Comparison of ENCODE assay signal across 8 cellular contexts in the genomic region with DNA sequence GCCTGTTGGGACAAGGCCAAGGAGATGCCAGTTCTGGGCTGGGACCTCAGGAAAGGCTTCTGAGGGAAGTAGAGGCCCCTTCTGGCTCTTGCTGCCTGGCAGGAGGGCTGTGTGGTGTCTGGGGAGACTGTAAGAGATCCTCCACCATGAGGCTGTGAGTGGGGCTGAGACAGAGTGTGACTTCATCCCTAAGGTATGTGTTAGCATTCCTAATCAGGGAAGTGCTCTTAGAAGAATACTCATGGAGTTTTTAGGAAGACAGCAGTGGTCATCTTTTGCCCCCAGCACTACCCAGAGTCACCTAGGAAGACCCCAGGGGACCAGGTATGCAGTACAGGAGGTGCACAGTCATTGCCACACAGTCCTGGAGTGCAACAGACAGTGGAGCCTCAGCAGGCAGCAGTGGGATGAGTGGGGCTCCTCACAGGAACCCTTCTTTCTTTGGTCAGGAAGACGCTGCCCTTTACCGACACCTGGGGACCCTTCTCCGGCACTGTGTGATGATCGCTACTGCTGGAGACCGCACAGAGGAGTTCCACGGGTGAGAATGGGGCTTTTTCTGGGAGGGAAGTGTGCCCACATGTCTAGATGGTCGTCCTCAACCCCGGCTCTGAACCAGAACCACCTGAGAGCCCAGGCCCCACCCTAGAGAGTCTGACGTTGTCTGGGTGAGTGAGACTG. TPM values are rescaled to one million over a fixed set of nuclear protein-coding genes. Genes with fewer than 3 reads are reported as not detected.
DNase-seq lines count a peak whose midpoint lies in the region; ATAC-seq and TF ChIP-seq lines count a peak whose summit lies in the region.

No MANE protein-coding gene starts in this region.

- H3K36me3 ChIP-seq in RWPE2 (ENCODE audit: low read depth): peaks cover 60% of the 10 kb centered on the region

- H3K27me3 ChIP-seq in RWPE2 (ENCODE audit: insufficient read depth, poor library complexity, severe bottlenecking): no peaks in the 10 kb centered on the region

- no peak overlapping the region for H3K4me3 ChIP-seq in RWPE2 (ENCODE audit: severe bottlenecking)

- peaks cover 10% of the 10 kb centered on the region for H3K4me1 ChIP-seq in RWPE2 (ENCODE audit: insufficient read depth, poor library complexity, severe bottlenecking)

- DNase-seq in GM04503 (ENCODE audit: low read depth): peak; percentile 61
- DNase-seq in RWPE2 (ENCODE audit: low spot score): no peak
- DNase-seq in epithelial cell of prostate (ENCODE audit: low read depth, low spot score): no peak
- DNase-seq in renal cortical epithelial cell (ENCODE audit: low read depth): peak; percentile 60
- DNase-seq in COLO829 (ENCODE audit: low spot score): no peak
- DNase-seq in iPS-NIHi11 (ENCODE audit: low spot score): no peak

- H3K27ac ChIP-seq in RWPE2 (ENCODE audit: poor library complexity, severe bottlenecking) (peak overlapping the region; percentile 95), epithelial cell of prostate (peak overlapping the region; percentile 100)

- H3K9me3 ChIP-seq in RWPE2 (ENCODE audit: severe bottlenecking): no peaks in the 10 kb centered on the region

- no peak for TF ChIP-seq CTCF in RWPE2 (IDR thresholded peaks at IDR 0.05; ENCODE audit: poor library complexity, severe bottlenecking)

- ATAC-seq in RWPE2 (ENCODE audit: low read depth): peak; percentile 41
- ATAC-seq in HG02970 (IDR thresholded peaks at IDR 0.05; ENCODE audit: low FRiP score, unreplicated experiment): no peak
- ATAC-seq in HG02763 (IDR thresholded peaks at IDR 0.05; ENCODE audit: unreplicated experiment): no peak

RNA-seq across cellular contexts. Expression of a gene that starts 2.8 kb away (rescaled TPM):
- total RNA-seq in renal cortical epithelial cell: 144 and 162 TPM in 2 replicates

RNA-seq across cellular contexts. Expression of a gene that starts 3.1 kb away (rescaled TPM):
- 18.9 and 23.7 TPM in 2 replicates for total RNA-seq in renal cortical epithelial cell

RNA-seq across cellular contexts. Expression of a gene that starts 17.4 kb away (rescaled TPM):
- total RNA-seq in renal cortical epithelial cell: 0.55 TPM in 1 of 2 replicates, not detected in the other

RNA-seq across cellular contexts. Expression of a gene that starts 25.9 kb away (rescaled TPM):
- total RNA-seq in renal cortical epithelial cell: 4.3 and 10.0 TPM in 2 replicates

RNA-seq across cellular contexts. Expression of a gene that starts 26.5 kb away (rescaled TPM):
- total RNA-seq in renal cortical epithelial cell: 74.2 and 172 TPM in 2 replicates

Comparison
In these comparisons a context has a peak if more than half of its experiments do, and no peak if none do; other contexts are left out.
1. DNase-seq: peak in GM04503 (single experiment) and renal cortical epithelial cell (single experiment); none in RWPE2 (single experiment), epithelial cell of prostate (single experiment), COLO829 (single experiment) and iPS-NIHi11 (single experiment).